Comparison of ENCODE assay signal across 7 cellular contexts in genomic region chr1:160030657-160031367, GRCh38. TPM values are rescaled to one million over a fixed set of nuclear protein-coding genes. Genes with fewer than 3 reads are reported as not detected.
A peak's percentile ranks its signal among the peaks of the same experiment; 100 is the strongest.
DNase-seq lines count a peak whose midpoint lies in the region; ATAC-seq and TF ChIP-seq lines count a peak whose summit lies in the region.

No MANE protein-coding gene starts in this region.

- no peaks in the 10 kb centered on the region for H3K9me3 Mint-ChIP-seq in endothelial cell (ENCODE audit: unreplicated experiment)
- H3K9me3 Mint-ChIP-seq in natural killer cell: no peaks in the 10 kb centered on the region

- DNase-seq in GM12865 (ENCODE audit: low read depth) (peak; percentile 12), HAP-1 (ENCODE audit: low spot score in 2 of 2) (peak in 1 of 2 experiments; percentile 28), RWPE1 (ENCODE audit: low spot score) (peak; percentile 49), endothelial cell (ENCODE audit: low spot score) (peak; percentile 26), natural killer cell (no peak), hepatic stellate cell (ENCODE audit: low spot score) (no peak), NCI-H2081 treated with DMSO at 0.1 percent for 48 hours (lab: John Stamatoyannopoulos, UW) (no peak)

- H3K27ac Mint-ChIP-seq in endothelial cell (ENCODE audit: unreplicated experiment) (peak overlapping the region; percentile 77), natural killer cell (peak overlapping the region; percentile 76 to 92)

- H3K4me3 ChIP-seq in GM12865 (ENCODE audit: low read depth, low read length) (peak overlapping the region; percentile 70), HAP-1 (peak overlapping the region; percentile 68)

- no peaks in the 10 kb centered on the region for H3K36me3 ChIP-seq in HAP-1 (replicated peaks)

- no peaks in the 10 kb centered on the region for H3K27me3 ChIP-seq in HAP-1 (ENCODE audit: low read depth)

- POLR2A ChIA-PET in RWPE1 (lab: Yijun Ruan, JAX; ENCODE audit: low non-redundant PET): interaction anchor here (0.5 to 0.7 kb wide), 3 partner anchors 11 to 298 kb away, joined by 3 read pairs; no protein-coding TSS in a partner anchor

- in situ Hi-C loops in HAP-1 (cut with MboI; ENCODE audit: low sequenced_read_pairs): loop anchor here (10.0 kb wide), 1 partner anchor 246 kb away; the partner anchor contains the start of gene DUSP23

- CTCF ChIA-PET in RWPE1 (lab: Yijun Ruan, JAX): interaction anchor here (0.5 to 1.1 kb wide), 4 partner anchors 10 to 905 kb away, joined by 3 to 4 read pairs (median 3); no protein-coding TSS in a partner anchor

- H3K4me3 Mint-ChIP-seq in endothelial cell (ENCODE audit: unreplicated experiment) (peak overlapping the region; percentile 99), natural killer cell (peak overlapping the region; percentile 97)

- peak overlapping the region; percentile 78 for H3K27ac ChIP-seq in RWPE1

- TF ChIP-seq CTCF in GM12865 (IDR thresholded peaks at IDR 0.05; ENCODE audit: insufficient read depth, low read depth, low read length, missing control alignments) (no peak), RWPE1 (conservative IDR thresholded peaks at IDR 0.05; ENCODE audit: low read depth) (no peak), endothelial cell (IDR thresholded peaks at IDR 0.05; ENCODE audit: unreplicated experiment) (no peak), natural killer cell (IDR thresholded peaks at IDR 0.05) (no peak)

- no peaks in the 10 kb centered on the region for H3K9me3 ChIP-seq in HAP-1

- H3K4me1 ChIP-seq in HAP-1: peaks cover 15% of the 10 kb centered on the region

- ATAC-seq in natural killer cell: peak; percentile 9 to 28 (median 18)

- H3K4me1 Mint-ChIP-seq in endothelial cell (ENCODE audit: unreplicated experiment) (peaks cover 24% of the 10 kb centered on the region), natural killer cell (peaks cover 31 to 36% of the 10 kb centered on the region in 2 donors)

- H3K36me3 Mint-ChIP-seq in endothelial cell (ENCODE audit: low read depth, unreplicated experiment) (peaks cover 3% of the 10 kb centered on the region), natural killer cell (no peaks in the 10 kb centered on the region)

- intact Hi-C loops in natural killer cell (cut with micrococcal nuclease): no loop called here

- H3K27me3 Mint-ChIP-seq in endothelial cell (ENCODE audit: unreplicated experiment) (peaks cover 10% of the 10 kb centered on the region), natural killer cell (ENCODE audit: low read depth in 2 of 2) (no peaks in the 10 kb centered on the region)

RNA-seq across cellular contexts. Expression of gene PIGM, which starts 1.0 kb away (rescaled TPM):
- total RNA-seq in endothelial cell (ENCODE audit: unreplicated experiment) (6.0 TPM), natural killer cell (1 to 10 TPM; 3.8 to 5.1 (median 3.9) TPM)

RNA-seq across cellular contexts. Expression of gene KCNJ10, which starts 39.1 kb away (rescaled TPM):
- not detected for total RNA-seq in endothelial cell (ENCODE audit: unreplicated experiment)
- total RNA-seq in natural killer cell: not detected

RNA-seq across cellular contexts. Expression of gene KCNJ9, which starts 50.5 kb away (rescaled TPM):
- total RNA-seq in endothelial cell (ENCODE audit: unreplicated experiment) (0.05 TPM), natural killer cell (not detected)

Comparison
In these comparisons a context has a peak if more than half of its experiments do, and no peak if none do; other contexts are left out.
1. DNase-seq: peak in GM12865 (single experiment), RWPE1 (single experiment) and endothelial cell (single experiment); none in natural killer cell (single experiment), hepatic stellate cell (single experiment) and NCI-H2081 treated with DMSO at 0.1 percent for 48 hours (single experiment).